1 cellular context compared by ENCODE assay signal in the genomic region with DNA sequence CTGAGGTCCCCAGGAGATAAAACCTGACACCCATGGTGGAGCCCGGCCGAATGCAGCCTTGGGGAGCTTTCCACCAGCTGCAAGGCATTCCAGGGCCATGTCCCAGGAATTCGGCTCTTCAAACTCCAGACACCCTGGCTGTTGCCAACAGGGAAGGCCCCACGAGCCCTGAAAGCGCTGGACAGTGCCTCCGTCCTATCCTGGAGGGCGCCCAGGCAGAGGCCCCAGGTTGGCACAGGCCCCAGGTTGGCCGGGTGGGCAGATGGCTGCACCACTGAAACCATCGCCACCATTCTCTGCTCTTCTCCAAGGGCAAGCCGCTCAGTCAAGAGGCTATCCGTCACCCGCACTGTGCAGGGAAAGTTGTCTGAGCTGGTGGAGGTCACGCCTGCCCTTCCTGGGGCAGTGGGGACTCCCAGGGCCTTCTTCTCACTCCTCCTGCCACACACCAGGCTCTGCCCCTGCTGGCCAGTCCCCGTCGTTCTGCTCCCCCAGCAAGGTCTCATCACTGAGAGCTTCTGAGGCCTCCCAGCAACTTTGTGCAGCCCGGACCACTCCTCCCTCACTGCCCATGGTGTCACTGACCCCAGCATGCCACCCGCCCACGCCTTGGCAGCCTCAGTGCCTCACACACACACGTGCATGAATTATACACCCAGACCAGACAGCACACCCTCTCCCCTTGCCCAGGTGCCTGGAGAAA.
TF ChIP-seq lines count a peak whose summit lies in the region.

No MANE protein-coding gene starts in this region.

TF ChIP-seq in HepG2, 621 proteins besides CTCF, POLR2A, EP300 and RAD21:
- TF ChIP-seq ZNF501 (CRISPR knock-in tag; IDR thresholded peaks at IDR 0.05) = no peak
- no peak for TF ChIP-seq POGZ (CRISPR knock-in tag; IDR thresholded peaks at IDR 0.05)
- TF ChIP-seq SMAD3 (CRISPR knock-in tag; IDR thresholded peaks at IDR 0.05) = no peak
- TF ChIP-seq, protein P1, sequence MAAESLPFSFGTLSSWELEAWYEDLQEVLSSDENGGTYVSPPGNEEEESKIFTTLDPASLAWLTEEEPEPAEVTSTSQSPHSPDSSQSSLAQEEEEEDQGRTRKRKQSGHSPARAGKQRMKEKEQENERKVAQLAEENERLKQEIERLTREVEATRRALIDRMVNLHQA (CRISPR knock-in tag; IDR thresholded peaks at IDR 0.05) = no peak
- TF ChIP-seq, protein P2, sequence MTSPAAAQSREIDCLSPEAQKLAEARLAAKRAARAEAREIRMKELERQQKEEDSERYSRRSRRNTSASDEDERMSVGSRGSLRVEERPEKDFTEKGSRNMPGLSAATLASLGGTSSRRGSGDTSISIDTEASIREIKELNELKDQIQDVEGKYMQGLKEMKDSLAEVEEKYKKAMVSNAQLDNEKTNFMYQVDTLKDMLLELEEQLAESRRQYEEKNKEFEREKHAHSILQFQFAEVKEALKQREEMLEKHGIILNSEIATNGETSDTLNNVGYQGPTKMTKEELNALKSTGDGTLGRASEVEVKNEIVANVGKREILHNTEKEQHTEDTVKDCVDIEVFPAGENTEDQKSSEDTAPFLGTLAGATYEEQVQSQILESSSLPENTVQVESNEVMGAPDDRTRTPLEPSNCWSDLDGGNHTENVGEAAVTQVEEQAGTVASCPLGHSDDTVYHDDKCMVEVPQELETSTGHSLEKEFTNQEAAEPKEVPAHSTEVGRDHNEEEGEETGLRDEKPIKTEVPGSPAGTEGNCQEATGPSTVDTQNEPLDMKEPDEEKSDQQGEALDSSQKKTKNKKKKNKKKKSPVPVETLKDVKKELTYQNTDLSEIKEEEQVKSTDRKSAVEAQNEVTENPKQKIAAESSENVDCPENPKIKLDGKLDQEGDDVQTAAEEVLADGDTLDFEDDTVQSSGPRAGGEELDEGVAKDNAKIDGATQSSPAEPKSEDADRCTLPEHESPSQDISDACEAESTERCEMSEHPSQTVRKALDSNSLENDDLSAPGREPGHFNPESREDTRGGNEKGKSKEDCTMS (CRISPR knock-in tag; conservative IDR thresholded peaks at IDR 0.05) = no peak
- TF ChIP-seq, protein P3, sequence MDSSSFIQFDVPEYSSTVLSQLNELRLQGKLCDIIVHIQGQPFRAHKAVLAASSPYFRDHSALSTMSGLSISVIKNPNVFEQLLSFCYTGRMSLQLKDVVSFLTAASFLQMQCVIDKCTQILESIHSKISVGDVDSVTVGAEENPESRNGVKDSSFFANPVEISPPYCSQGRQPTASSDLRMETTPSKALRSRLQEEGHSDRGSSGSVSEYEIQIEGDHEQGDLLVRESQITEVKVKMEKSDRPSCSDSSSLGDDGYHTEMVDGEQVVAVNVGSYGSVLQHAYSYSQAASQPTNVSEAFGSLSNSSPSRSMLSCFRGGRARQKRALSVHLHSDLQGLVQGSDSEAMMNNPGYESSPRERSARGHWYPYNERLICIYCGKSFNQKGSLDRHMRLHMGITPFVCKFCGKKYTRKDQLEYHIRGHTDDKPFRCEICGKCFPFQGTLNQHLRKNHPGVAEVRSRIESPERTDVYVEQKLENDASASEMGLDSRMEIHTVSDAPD (CRISPR knock-in tag; IDR thresholded peaks at IDR 0.05) = no peak
- no peak for TF ChIP-seq SPEN (CRISPR knock-in tag; IDR thresholded peaks at IDR 0.05; ENCODE audit: low read depth)
- TF ChIP-seq, protein P4, sequence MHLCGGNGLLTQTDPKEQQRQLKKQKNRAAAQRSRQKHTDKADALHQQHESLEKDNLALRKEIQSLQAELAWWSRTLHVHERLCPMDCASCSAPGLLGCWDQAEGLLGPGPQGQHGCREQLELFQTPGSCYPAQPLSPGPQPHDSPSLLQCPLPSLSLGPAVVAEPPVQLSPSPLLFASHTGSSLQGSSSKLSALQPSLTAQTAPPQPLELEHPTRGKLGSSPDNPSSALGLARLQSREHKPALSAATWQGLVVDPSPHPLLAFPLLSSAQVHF (CRISPR knock-in tag; IDR thresholded peaks at IDR 0.05) = no peak
- no peak for TF ChIP-seq HNRNPUL1 (IDR thresholded peaks at IDR 0.05; ENCODE audit: low read depth, low read length)
- TF ChIP-seq, protein P5, sequence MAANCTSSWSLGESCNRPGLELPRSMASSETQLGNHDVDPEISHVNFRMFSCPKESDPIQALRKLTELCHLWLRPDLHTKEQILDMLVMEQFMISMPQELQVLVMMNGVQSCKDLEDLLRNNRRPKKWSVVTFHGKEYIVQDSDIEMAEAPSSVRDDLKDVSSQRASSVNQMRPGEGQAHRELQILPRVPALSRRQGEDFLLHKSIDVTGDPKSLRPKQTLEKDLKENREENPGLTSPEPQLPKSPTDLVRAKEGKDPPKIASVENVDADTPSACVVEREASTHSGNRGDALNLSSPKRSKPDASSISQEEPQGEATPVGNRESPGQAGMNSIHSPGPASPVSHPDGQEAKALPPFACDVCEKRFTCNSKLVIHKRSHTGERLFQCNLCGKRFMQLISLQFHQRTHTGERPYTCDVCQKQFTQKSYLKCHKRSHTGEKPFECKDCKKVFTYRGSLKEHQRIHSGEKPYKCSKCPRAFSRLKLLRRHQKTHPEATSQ (CRISPR knock-in tag; IDR thresholded peaks at IDR 0.05; ENCODE audit: borderline replicate concordance) = no peak
- no peak for TF ChIP-seq HMGA1 (CRISPR knock-in tag; conservative IDR thresholded peaks at IDR 0.05)
- TF ChIP-seq, protein P6, sequence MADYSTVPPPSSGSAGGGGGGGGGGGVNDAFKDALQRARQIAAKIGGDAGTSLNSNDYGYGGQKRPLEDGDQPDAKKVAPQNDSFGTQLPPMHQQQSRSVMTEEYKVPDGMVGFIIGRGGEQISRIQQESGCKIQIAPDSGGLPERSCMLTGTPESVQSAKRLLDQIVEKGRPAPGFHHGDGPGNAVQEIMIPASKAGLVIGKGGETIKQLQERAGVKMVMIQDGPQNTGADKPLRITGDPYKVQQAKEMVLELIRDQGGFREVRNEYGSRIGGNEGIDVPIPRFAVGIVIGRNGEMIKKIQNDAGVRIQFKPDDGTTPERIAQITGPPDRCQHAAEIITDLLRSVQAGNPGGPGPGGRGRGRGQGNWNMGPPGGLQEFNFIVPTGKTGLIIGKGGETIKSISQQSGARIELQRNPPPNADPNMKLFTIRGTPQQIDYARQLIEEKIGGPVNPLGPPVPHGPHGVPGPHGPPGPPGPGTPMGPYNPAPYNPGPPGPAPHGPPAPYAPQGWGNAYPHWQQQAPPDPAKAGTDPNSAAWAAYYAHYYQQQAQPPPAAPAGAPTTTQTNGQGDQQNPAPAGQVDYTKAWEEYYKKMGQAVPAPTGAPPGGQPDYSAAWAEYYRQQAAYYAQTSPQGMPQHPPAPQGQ (CRISPR knock-in tag; IDR thresholded peaks at IDR 0.05; ENCODE audit: borderline replicate concordance) = no peak
- no peak for TF ChIP-seq ZNF749 (CRISPR knock-in tag; IDR thresholded peaks at IDR 0.05; ENCODE audit: borderline replicate concordance)
- TF ChIP-seq MEIS2 (CRISPR knock-in tag; IDR thresholded peaks at IDR 0.05) = no peak
- TF ChIP-seq FOXC1 (CRISPR knock-in tag; IDR thresholded peaks at IDR 0.05; ENCODE audit: borderline replicate concordance) = no peak
- no peak for TF ChIP-seq ZNF720 (CRISPR knock-in tag; IDR thresholded peaks at IDR 0.05)
- no peak for TF ChIP-seq CBFB (CRISPR knock-in tag; IDR thresholded peaks at IDR 0.05)
- no peak for TF ChIP-seq ZNF775 (CRISPR knock-in tag; IDR thresholded peaks at IDR 0.05; ENCODE audit: borderline replicate concordance)
- TF ChIP-seq SMYD3 (CRISPR knock-in tag; IDR thresholded peaks at IDR 0.05) = no peak
